Comparison of ENCODE assay signal across 17 cellular contexts in genomic region chr3:182118081-182118480, GRCh38.
DNase-seq lines count a peak whose midpoint lies in the region; ATAC-seq and TF ChIP-seq lines count a peak whose summit lies in the region.
"Had no signal": no experiment of that assay in that cellular context is flagged by ENCODE, and none has a peak within 500 bp of the region (broad histone marks: within the 10 kb centered on the region; RNA-seq: fewer than 3 reads in every experiment).

No MANE protein-coding gene starts in this region.

- ATAC-seq in HG02970 (IDR thresholded peaks at IDR 0.05; ENCODE audit: low FRiP score, unreplicated experiment): no peak
- ATAC-seq: left ventricle myocardium superior; psoas muscle; stimulated activated naive CD8-positive, alpha-beta T cell treated with anti-CD3 and anti-CD28 coated beads, Interleukin-15, amount 100 ng/mL, for 72 hours had no signal

- in situ Hi-C loops in astrocyte of the spinal cord (cut with HindIII; ENCODE audit: low sequenced_read_pairs): no loop called here

- DNase-seq in COR-L47 (lab: John Stamatoyannopoulos, UW) (peak; percentile 61), NCI-H226 (peak; percentile 78), astrocyte of the spinal cord (ENCODE audit: low read depth, low spot score) (peak; percentile 94), kidney tubule cell (ENCODE audit: low spot score) (peak; percentile 80), pons (ENCODE audit: low spot score) (no peak), CD1c-positive myeloid dendritic cell (ENCODE audit: extremely low spot score) (no peak), AML-193 (lab: John Stamatoyannopoulos, UW) (no peak)
- DNase-seq: activated CD4-positive, alpha-beta T cell treated with anti-CD3 and anti-CD28 coated beads, Interleukin-2, amount 50 U/mL, for 48 hours; activated T-cell treated with anti-CD3 and anti-CD28 coated beads, Interleukin-2, amount 50 U/mL, for 24 hours; dorsolateral prefrontal cortex; hippocampal formation; Karpas-422; left ventricle myocardium superior; naive B cell; psoas muscle; stimulated activated naive CD8-positive, alpha-beta T cell treated with anti-CD3 and anti-CD28 coated beads, Interleukin-15, amount 100 ng/mL, for 72 hours had no signal

- no peak overlapping the region for H3K4me3 ChIP-seq in astrocyte of the spinal cord (ENCODE audit: low read depth, low read length)
- H3K4me3 ChIP-seq: dorsolateral prefrontal cortex, psoas muscle had no signal

- TF ChIP-seq CTCF in astrocyte of the spinal cord (IDR thresholded peaks at IDR 0.05; ENCODE audit: low read depth, low read length): no peak

Comparison
In these comparisons a context has a peak if more than half of its experiments do, and no peak if none do; other contexts are left out.
1. DNase-seq: peak in COR-L47 (single experiment), NCI-H226 (single experiment), astrocyte of the spinal cord (single experiment) and kidney tubule cell (single experiment); none in pons (single experiment), CD1c-positive myeloid dendritic cell (single experiment) and AML-193 (0 of 2).